In the genomic region with DNA sequence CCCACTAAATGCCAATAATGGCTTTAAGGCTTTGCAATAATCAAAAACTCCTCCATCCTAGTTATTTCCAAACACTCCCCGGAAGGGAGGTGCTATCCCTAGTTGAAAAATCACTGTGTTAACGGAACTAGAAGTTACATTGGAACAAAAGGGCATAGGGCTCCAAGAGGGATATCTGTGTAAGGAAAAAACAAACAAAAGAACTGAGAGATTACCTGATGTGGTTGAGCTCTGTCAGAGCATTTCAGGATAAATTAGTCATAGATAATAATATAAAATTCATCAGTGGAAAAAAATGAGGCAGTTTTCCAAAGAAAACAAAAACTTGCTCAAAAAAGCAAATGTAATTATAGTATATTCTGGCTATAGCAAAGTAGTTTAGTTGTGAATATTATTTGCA, we compare ENCODE assay signal across 24 cellular contexts. TPM values are rescaled to one million over a fixed set of nuclear protein-coding genes. Genes with fewer than 3 reads are reported as not detected.
DNase-seq lines count a peak whose midpoint lies in the region; ATAC-seq and TF ChIP-seq lines count a peak whose summit lies in the region.
"Had no signal": no experiment of that assay in that cellular context is flagged by ENCODE, and none has a peak within 500 bp of the region (broad histone marks: within the 10 kb centered on the region; RNA-seq: fewer than 3 reads in every experiment).

No MANE protein-coding gene starts in this region.

- TF ChIP-seq CTCF in omental fat pad (IDR thresholded peaks at IDR 0.05) = no peak

- DNase-seq in EL = peak; percentile 45
- DNase-seq in fibroblast of gingiva (ENCODE audit: low read depth) = peak; percentile 39
- DNase-seq in omental fat pad (ENCODE audit: low spot score) = no peak
- DNase-seq in 8988T = no peak
- no peak for DNase-seq in AML-193 (lab: John Stamatoyannopoulos, UW)
- DNase-seq: activated B cell treated with CpG ODN at 0.5 μM for 24 hours; activated CD8-positive, alpha-beta T cell treated with anti-CD3 and anti-CD28 coated beads for 36 hours; activated naive CD4-positive, alpha-beta T cell treated with anti-CD3 and anti-CD28 coated beads, Interleukin-2, amount 10 ng/mL, durations not matched to agents 7 days and 5 days; activated T-cell treated with anti-CD3 and anti-CD28 coated beads, Interleukin-2, amount 50 U/mL, for 4 hours; DND-41; H9; KBM-7; mesendoderm; naive thymus-derived CD8-positive, alpha-beta T cell; NCI-H1092 treated with DMSO at 0.1 percent for 48 hours; NCI-H2081 treated with DMSO at 0.1 percent for 48 hours; NCI-H524 treated with DMSO at 0.1 percent for 48 hours; SHP77; T-helper 2 cell; thyroid gland had no signal

- ATAC-seq in SK-N-SH treated with all-trans-retinoic acid at 6 μM for 48 hours = peak; percentile 37; the same call in 1 of the 3 replicates
- ATAC-seq in omental fat pad (ENCODE audit: low FRiP score) = peak; percentile 70
- no peak for ATAC-seq in HG03378 (IDR thresholded peaks at IDR 0.05; ENCODE audit: unreplicated experiment)
- ATAC-seq in HG03439 (IDR thresholded peaks at IDR 0.05; ENCODE audit: unreplicated experiment) = no peak
- ATAC-seq: activated CD8-positive, alpha-beta T cell treated with anti-CD3 and anti-CD28 coated beads for 36 hours; activated T-cell treated with anti-CD3 and anti-CD28 coated beads, Interleukin-2, amount 50 U/mL, for 4 hours; naive thymus-derived CD8-positive, alpha-beta T cell; stimulated activated memory B cell treated with anti-CD40 and anti-IgM and Interleukin-4, amounts not matched to agents 10 μg/mL and 1 μg/mL and 100 μg/mL, for 72 hours had no signal

TF ChIP-seq in SK-N-SH treated with all-trans-retinoic acid at 6 μM for 48 hours, 23 proteins besides CTCF, POLR2A, EP300 and RAD21:
- TF ChIP-seq ZC3H10 (CRISPR knock-in tag; IDR thresholded peaks at IDR 0.05) = no peak
- TF ChIP-seq ESRRG (CRISPR knock-in tag; IDR thresholded peaks at IDR 0.05) = no peak
- TF ChIP-seq, protein P1, sequence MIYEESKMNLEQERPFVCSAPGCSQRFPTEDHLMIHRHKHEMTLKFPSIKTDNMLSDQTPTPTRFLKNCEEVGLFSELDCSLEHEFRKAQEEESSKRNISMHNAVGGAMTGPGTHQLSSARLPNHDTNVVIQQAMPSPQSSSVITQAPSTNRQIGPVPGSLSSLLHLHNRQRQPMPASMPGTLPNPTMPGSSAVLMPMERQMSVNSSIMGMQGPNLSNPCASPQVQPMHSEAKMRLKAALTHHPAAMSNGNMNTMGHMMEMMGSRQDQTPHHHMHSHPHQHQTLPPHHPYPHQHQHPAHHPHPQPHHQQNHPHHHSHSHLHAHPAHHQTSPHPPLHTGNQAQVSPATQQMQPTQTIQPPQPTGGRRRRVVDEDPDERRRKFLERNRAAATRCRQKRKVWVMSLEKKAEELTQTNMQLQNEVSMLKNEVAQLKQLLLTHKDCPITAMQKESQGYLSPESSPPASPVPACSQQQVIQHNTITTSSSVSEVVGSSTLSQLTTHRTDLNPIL (CRISPR knock-in tag; IDR thresholded peaks at IDR 0.05; ENCODE audit: low read depth) = no peak
- TF ChIP-seq ZNF70 (CRISPR knock-in tag; IDR thresholded peaks at IDR 0.05) = no peak
- no peak for TF ChIP-seq PPARA (CRISPR knock-in tag; IDR thresholded peaks at IDR 0.05; ENCODE audit: borderline replicate concordance)
- TF ChIP-seq, protein P2, sequence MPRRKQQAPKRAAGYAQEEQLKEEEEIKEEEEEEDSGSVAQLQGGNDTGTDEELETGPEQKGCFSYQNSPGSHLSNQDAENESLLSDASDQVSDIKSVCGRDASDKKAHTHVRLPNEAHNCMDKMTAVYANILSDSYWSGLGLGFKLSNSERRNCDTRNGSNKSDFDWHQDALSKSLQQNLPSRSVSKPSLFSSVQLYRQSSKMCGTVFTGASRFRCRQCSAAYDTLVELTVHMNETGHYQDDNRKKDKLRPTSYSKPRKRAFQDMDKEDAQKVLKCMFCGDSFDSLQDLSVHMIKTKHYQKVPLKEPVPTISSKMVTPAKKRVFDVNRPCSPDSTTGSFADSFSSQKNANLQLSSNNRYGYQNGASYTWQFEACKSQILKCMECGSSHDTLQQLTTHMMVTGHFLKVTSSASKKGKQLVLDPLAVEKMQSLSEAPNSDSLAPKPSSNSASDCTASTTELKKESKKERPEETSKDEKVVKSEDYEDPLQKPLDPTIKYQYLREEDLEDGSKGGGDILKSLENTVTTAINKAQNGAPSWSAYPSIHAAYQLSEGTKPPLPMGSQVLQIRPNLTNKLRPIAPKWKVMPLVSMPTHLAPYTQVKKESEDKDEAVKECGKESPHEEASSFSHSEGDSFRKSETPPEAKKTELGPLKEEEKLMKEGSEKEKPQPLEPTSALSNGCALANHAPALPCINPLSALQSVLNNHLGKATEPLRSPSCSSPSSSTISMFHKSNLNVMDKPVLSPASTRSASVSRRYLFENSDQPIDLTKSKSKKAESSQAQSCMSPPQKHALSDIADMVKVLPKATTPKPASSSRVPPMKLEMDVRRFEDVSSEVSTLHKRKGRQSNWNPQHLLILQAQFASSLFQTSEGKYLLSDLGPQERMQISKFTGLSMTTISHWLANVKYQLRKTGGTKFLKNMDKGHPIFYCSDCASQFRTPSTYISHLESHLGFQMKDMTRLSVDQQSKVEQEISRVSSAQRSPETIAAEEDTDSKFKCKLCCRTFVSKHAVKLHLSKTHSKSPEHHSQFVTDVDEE (CRISPR knock-in tag; IDR thresholded peaks at IDR 0.05) = no peak
- no peak for TF ChIP-seq ISL1 (CRISPR knock-in tag; IDR thresholded peaks at IDR 0.05)
- no peak for TF ChIP-seq OSR1 (CRISPR knock-in tag; IDR thresholded peaks at IDR 0.05)
- TF ChIP-seq RARB (CRISPR knock-in tag; IDR thresholded peaks at IDR 0.05) = no peak
- no peak for TF ChIP-seq ZNF565 (CRISPR knock-in tag; conservative IDR thresholded peaks at IDR 0.05; ENCODE audit: low read depth)
- no peak for TF ChIP-seq TCF4 (CRISPR knock-in tag; IDR thresholded peaks at IDR 0.05; ENCODE audit: borderline replicate concordance)
- no peak for TF ChIP-seq GLIS3 (CRISPR knock-in tag; IDR thresholded peaks at IDR 0.05)
- no peak for TF ChIP-seq CSDC2 (CRISPR knock-in tag; IDR thresholded peaks at IDR 0.05)
- TF ChIP-seq ZFP3 (CRISPR knock-in tag; IDR thresholded peaks at IDR 0.05) = no peak

RNA-seq across cellular contexts. Expression of a gene that starts 27.4 kb away (rescaled TPM):
- total RNA-seq in omental fat pad = 10 to 100 TPM; 15.4 to 82.6 (median 34.1) TPM

Comparison
In these comparisons a context has a peak if more than half of its experiments do, and no peak if none do; other contexts are left out.
1. DNase-seq: peak in EL (single experiment) and fibroblast of gingiva (single experiment); none in omental fat pad (single experiment), 8988T (single experiment) and AML-193 (0 of 2).
2. ATAC-seq: peak in SK-N-SH treated with all-trans-retinoic acid at 6 μM for 48 hours (single experiment) and omental fat pad (single experiment); none in HG03378 (single experiment) and HG03439 (single experiment).